In the genomic region with DNA sequence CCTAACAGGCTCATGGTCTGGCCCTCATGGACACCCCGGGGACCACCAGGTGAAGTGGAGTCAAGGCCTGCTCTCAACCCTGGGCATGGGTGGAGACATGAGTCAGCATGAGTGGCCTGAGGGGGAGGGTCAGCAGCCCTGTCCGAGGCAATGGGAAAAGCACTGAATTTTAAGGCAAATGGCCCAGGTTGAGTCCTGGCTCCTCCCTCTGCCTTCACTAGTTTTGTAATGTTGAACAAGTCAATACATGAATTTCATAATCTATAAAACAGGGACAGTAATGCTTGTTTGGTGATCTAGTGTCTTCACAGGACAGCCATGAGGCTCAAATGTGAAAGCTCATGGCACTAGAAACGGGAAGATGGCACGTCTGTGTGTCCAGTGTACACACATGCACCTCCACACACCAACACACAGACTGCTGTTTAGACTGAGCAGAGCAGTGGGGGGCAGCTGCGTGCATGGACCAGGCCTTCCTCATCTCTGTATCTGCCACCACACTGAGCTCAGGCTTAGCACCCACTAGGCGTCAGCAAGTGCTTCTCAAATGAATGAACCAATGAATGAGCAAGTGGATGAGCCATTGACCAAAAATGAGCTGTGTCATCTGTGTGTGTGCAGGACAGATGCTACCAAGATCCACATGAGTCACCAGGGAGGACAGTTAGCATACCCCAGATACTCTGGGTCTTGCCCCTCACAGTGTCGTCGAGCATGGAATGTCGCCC, we compare ENCODE assay signal across 1 cellular context.
A peak's percentile ranks its signal among the peaks of the same experiment; 100 is the strongest.
TF ChIP-seq lines count a peak whose summit lies in the region.

No MANE protein-coding gene starts in this region.

TF ChIP-seq in K562, 482 proteins besides CTCF, POLR2A, EP300 and RAD21 (continued from another document and continues in another):
- no peak for TF ChIP-seq UBTF (IDR thresholded peaks at IDR 0.05; ENCODE audit: borderline replicate concordance in 1 of 2, low read depth in 2 of 2, low read length in 2 of 2)
- TF ChIP-seq ETS2 (tag; IDR thresholded peaks at IDR 0.05; ENCODE audit: borderline replicate concordance, poor library complexity, severe bottlenecking): no peak
- no peak for TF ChIP-seq CHD2 (IDR thresholded peaks at IDR 0.05; ENCODE audit: low read depth, low read length)
- TF ChIP-seq PTBP1 (IDR thresholded peaks at IDR 0.05; ENCODE audit: low read depth, low read length): no peak
- TF ChIP-seq ZNF318 (IDR thresholded peaks at IDR 0.05; ENCODE audit: borderline replicate concordance in 1 of 2, low read depth in 1 of 2): peak in 1 of 2 experiments; percentile 61; a peak in 1 of 4 replicates
- no peak for TF ChIP-seq ZNF146 (CRISPR knock-in tag; IDR thresholded peaks at IDR 0.05; ENCODE audit: unreplicated experiment)
- no peak for TF ChIP-seq POLR3A (IDR thresholded peaks at IDR 0.05; ENCODE audit: borderline replicate concordance, extremely low read depth, insufficient read depth, insufficient read length)
- peak; percentile 55; the same call in 1 of the 2 replicates for TF ChIP-seq ZBTB7A (IDR thresholded peaks at IDR 0.05; ENCODE audit: borderline replicate concordance, control insufficient read depth, low read depth, low read length)
- TF ChIP-seq CREM (IDR thresholded peaks at IDR 0.05; ENCODE audit: low read depth): peak; percentile 70; the same call in 1 of the 2 replicates
- no peak for TF ChIP-seq ZNF644 (tag; IDR thresholded peaks at IDR 0.05; ENCODE audit: low read depth)
- TF ChIP-seq PCBP2 (IDR thresholded peaks at IDR 0.05; ENCODE audit: low read depth, low read length, poor library complexity, severe bottlenecking): no peak
- peak; percentile 45 for TF ChIP-seq MBD2 (IDR thresholded peaks at IDR 0.05; ENCODE audit: borderline replicate concordance, low read depth)
- 0 out of 2 replicates have a peak, but pooled peaks have one; percentile 27 for TF ChIP-seq CEBPB (tag; IDR thresholded peaks at IDR 0.05)
- TF ChIP-seq SMARCB1 (IDR thresholded peaks at IDR 0.05; ENCODE audit: insufficient read length, low read depth): no peak
- peak; percentile 73 to 93 for TF ChIP-seq RCOR1 (IDR thresholded peaks at IDR 0.05; ENCODE audit: borderline replicate concordance in 1 of 2, low read depth in 2 of 2, low read length in 2 of 2)
- TF ChIP-seq SIN3B (IDR thresholded peaks at IDR 0.05; ENCODE audit: low read depth): no peak
- TF ChIP-seq POLR2H (tag; IDR thresholded peaks at IDR 0.05; ENCODE audit: low read depth): no peak
- TF ChIP-seq, protein P1, sequence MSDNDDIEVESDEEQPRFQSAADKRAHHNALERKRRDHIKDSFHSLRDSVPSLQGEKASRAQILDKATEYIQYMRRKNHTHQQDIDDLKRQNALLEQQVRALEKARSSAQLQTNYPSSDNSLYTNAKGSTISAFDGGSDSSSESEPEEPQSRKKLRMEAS (CRISPR knock-in tag; IDR thresholded peaks at IDR 0.05): peak; percentile 76
- peak; percentile 25; the same call in 1 of the 2 replicates for TF ChIP-seq NFIC (IDR thresholded peaks at IDR 0.05)
- no peak for TF ChIP-seq PPARD (CRISPR knock-in tag; IDR thresholded peaks at IDR 0.05)
- TF ChIP-seq CCAR2 (IDR thresholded peaks at IDR 0.05; ENCODE audit: low read depth, low read length): no peak
- no peak for TF ChIP-seq ZNF217 (CRISPR knock-in tag; IDR thresholded peaks at IDR 0.05)
- TF ChIP-seq MED1 (CRISPR knock-in tag; IDR thresholded peaks at IDR 0.05; ENCODE audit: borderline replicate concordance): no peak
- TF ChIP-seq EHMT2 (IDR thresholded peaks at IDR 0.05): peak; percentile 39; the same call in 1 of the 2 replicates
- TF ChIP-seq NCOA1 (IDR thresholded peaks at IDR 0.05; ENCODE audit: low read depth): 0 out of 2 replicates have a peak, but pooled peaks have one; percentile 41
- no peak for TF ChIP-seq IFI16 (CRISPR knock-in tag; IDR thresholded peaks at IDR 0.05)
- no peak for TF ChIP-seq ZNF696 (CRISPR knock-in tag; conservative IDR thresholded peaks at IDR 0.05)
- no peak for TF ChIP-seq MEF2A (IDR thresholded peaks at IDR 0.05; ENCODE audit: control insufficient read depth, low read depth, low read length)
- TF ChIP-seq RBM34 (IDR thresholded peaks at IDR 0.05; ENCODE audit: borderline replicate concordance, insufficient read depth, low read length): no peak
- TF ChIP-seq LARP7 (IDR thresholded peaks at IDR 0.05): no peak
- peak in 1 of 2 experiments; percentile 69; a peak in 3 of 4 replicates for TF ChIP-seq TRIM24 (IDR thresholded peaks at IDR 0.05)
- TF ChIP-seq CREB1 (IDR thresholded peaks at IDR 0.05): no peak
- peak; percentile 72; the same call in 1 of the 2 replicates for TF ChIP-seq CREB1 (CRISPR knock-in tag; IDR thresholded peaks at IDR 0.05)
- no peak for TF ChIP-seq SNIP1 (IDR thresholded peaks at IDR 0.05; ENCODE audit: low read depth)
- TF ChIP-seq, protein P2, sequence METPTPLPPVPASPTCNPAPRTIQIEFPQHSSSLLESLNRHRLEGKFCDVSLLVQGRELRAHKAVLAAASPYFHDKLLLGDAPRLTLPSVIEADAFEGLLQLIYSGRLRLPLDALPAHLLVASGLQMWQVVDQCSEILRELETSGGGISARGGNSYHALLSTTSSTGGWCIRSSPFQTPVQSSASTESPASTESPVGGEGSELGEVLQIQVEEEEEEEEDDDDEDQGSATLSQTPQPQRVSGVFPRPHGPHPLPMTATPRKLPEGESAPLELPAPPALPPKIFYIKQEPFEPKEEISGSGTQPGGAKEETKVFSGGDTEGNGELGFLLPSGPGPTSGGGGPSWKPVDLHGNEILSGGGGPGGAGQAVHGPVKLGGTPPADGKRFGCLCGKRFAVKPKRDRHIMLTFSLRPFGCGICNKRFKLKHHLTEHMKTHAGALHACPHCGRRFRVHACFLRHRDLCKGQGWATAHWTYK (CRISPR knock-in tag; IDR thresholded peaks at IDR 0.05): no peak; the same call in 1 of the 2 replicates
- TF ChIP-seq FOS (IDR thresholded peaks at IDR 0.05; ENCODE audit: extremely low read depth, insufficient read length): peak; percentile 68
- no peak for TF ChIP-seq NR3C1 (CRISPR knock-in tag; IDR thresholded peaks at IDR 0.05)
- no peak for TF ChIP-seq ADNP (tag; IDR thresholded peaks at IDR 0.05)
- no peak for TF ChIP-seq SIN3A (IDR thresholded peaks at IDR 0.05; ENCODE audit: borderline replicate concordance in 2 of 2, control insufficient read depth in 1 of 2, low read depth in 2 of 2, low read length in 2 of 2)
- peak; percentile 31; the same call in 1 of the 2 replicates for TF ChIP-seq ZNF384 (IDR thresholded peaks at IDR 0.05; ENCODE audit: low read depth, low read length)
- no peak for TF ChIP-seq BACH1 (tag; IDR thresholded peaks at IDR 0.05)
- TF ChIP-seq TOE1 (IDR thresholded peaks at IDR 0.05; ENCODE audit: borderline replicate concordance): peak; percentile 45; the same call in 1 of the 2 replicates
- no peak for TF ChIP-seq TOE1 (CRISPR knock-in tag; IDR thresholded peaks at IDR 0.05; ENCODE audit: borderline replicate concordance, low read depth)
- TF ChIP-seq POLR2B (IDR thresholded peaks at IDR 0.05; ENCODE audit: low read depth, partially characterized antibody): no peak
- TF ChIP-seq MEF2D (tag; conservative IDR thresholded peaks at IDR 0.05; ENCODE audit: low read depth): peak; percentile 35
- no peak for TF ChIP-seq SRSF7 (optimal IDR thresholded peaks at IDR 0.05; ENCODE audit: low read depth, low read length)
- no peak for TF ChIP-seq ELF1 (tag; IDR thresholded peaks at IDR 0.05)
- TF ChIP-seq ZC3H4 (CRISPR knock-in tag; IDR thresholded peaks at IDR 0.05; ENCODE audit: borderline replicate concordance): no peak
- 0 out of 2 replicates have a peak, but pooled peaks have one; percentile 47 for TF ChIP-seq MYNN (IDR thresholded peaks at IDR 0.05)
- TF ChIP-seq MYNN (CRISPR knock-in tag; IDR thresholded peaks at IDR 0.05): no peak
- peak; percentile 57 for TF ChIP-seq SUPT5H (IDR thresholded peaks at IDR 0.05)
- TF ChIP-seq CTBP1 (IDR thresholded peaks at IDR 0.05; ENCODE audit: borderline replicate concordance): peak; percentile 96
- no peak for TF ChIP-seq ZNF586 (CRISPR knock-in tag; conservative IDR thresholded peaks at IDR 0.05)
- no peak for TF ChIP-seq RBM25 (IDR thresholded peaks at IDR 0.05; ENCODE audit: low read depth, low read length, severe bottlenecking)
- TF ChIP-seq, protein P3, sequence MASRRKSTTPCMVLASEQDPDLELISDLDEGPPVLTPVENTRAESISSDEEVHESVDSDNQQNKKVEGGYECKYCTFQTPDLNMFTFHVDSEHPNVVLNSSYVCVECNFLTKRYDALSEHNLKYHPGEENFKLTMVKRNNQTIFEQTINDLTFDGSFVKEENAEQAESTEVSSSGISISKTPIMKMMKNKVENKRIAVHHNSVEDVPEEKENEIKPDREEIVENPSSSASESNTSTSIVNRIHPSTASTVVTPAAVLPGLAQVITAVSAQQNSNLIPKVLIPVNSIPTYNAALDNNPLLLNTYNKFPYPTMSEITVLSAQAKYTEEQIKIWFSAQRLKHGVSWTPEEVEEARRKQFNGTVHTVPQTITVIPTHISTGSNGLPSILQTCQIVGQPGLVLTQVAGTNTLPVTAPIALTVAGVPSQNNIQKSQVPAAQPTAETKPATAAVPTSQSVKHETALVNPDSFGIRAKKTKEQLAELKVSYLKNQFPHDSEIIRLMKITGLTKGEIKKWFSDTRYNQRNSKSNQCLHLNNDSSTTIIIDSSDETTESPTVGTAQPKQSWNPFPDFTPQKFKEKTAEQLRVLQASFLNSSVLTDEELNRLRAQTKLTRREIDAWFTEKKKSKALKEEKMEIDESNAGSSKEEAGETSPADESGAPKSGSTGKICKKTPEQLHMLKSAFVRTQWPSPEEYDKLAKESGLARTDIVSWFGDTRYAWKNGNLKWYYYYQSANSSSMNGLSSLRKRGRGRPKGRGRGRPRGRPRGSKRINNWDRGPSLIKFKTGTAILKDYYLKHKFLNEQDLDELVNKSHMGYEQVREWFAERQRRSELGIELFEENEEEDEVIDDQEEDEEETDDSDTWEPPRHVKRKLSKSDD (conservative IDR thresholded peaks at IDR 0.05; ENCODE audit: low read length): no peak
